Comparison of ENCODE assay signal across 8 cellular contexts in genomic region chr12:88242161-88242925, GRCh38.
DNase-seq lines count a peak whose midpoint lies in the region; ATAC-seq and TF ChIP-seq lines count a peak whose summit lies in the region.

No MANE protein-coding gene starts in this region.

- DNase-seq in ELR (ENCODE audit: low read depth) (peak; percentile 98), adrenal gland (peak in 5 of 7 donors; percentile 24 to 63 (median 56)), mesendoderm (peak; percentile 25), stomach (no peak), GM10248 (ENCODE audit: extremely low spot score) (no peak), SHP77 treated with DMSO at 0.1 percent for 48 hours (lab: John Stamatoyannopoulos, UW) (no peak), NCI-H2196 treated with DMSO at 0.1 percent for 48 hours (lab: John Stamatoyannopoulos, UW; ENCODE audit: unreplicated experiment) (no peak)

- no peak overlapping the region for H3K56ac ChIP-seq in mesendoderm (ENCODE audit: low read length)

- no peaks in the 10 kb centered on the region for H3K79me1 ChIP-seq in mesendoderm (ENCODE audit: low read length)

- CTCF ChIA-PET in GM10248 (lab: Yijun Ruan, JAX) = interaction anchor here (0.9 kb wide), 1 partner anchor 15 kb away, joined by 3 read pairs; no protein-coding TSS in a partner anchor

- ATAC-seq in HG02938 (IDR thresholded peaks at IDR 0.05; ENCODE audit: unreplicated experiment) = peak; percentile 66

- no peak overlapping the region for H4K8ac ChIP-seq in mesendoderm (ENCODE audit: low read depth, low read length)

- intact Hi-C loops in adrenal gland (cut with DNase I) (no loop called here), stomach (cut with DNase I; ENCODE audit: low total_unique reads) (no loop called here)

- no peaks in the 10 kb centered on the region for H3K9me3 ChIP-seq in adrenal gland (replicated peaks in 1 of 3)
- H3K9me3 ChIP-seq in stomach = peaks cover 0 to 5% (median 0%) of the 10 kb centered on the region in 4 donors

- POLR2A ChIA-PET in GM10248 (lab: Yijun Ruan, JAX) = no interaction called here

- H3K36me3 ChIP-seq in adrenal gland (replicated peaks in 1 of 2) = no peaks in the 10 kb centered on the region
- H3K36me3 ChIP-seq in mesendoderm (ENCODE audit: control insufficient read depth, insufficient read depth, low read length) = no peaks in the 10 kb centered on the region
- H3K36me3 ChIP-seq in stomach = no peaks in the 10 kb centered on the region

- H3K27ac ChIP-seq in adrenal gland = no peak overlapping the region
- no peak overlapping the region for H3K27ac ChIP-seq in mesendoderm (ENCODE audit: low read depth, low read length)
- peak overlapping the region in 2 of 5 donors; percentile 1 to 61 for H3K27ac ChIP-seq in stomach

- 57 to 71% (median 63%) methylated on average over 2 of the region's 2 CpGs for WGBS in adrenal gland, 4 donors
- WGBS in mesendoderm (ENCODE audit: extremely low coverage, insufficient coverage, low lambda C conversion rate) = no CpG with 5 or more reads among the region's 2 CpGs
- 48 to 61% (median 51%) methylated on average over 2 of the region's 2 CpGs for WGBS in stomach, 5 donors

- no peak for TF ChIP-seq EP300 in stomach (IDR thresholded peaks at IDR 0.05)

- H3K27me3 ChIP-seq in adrenal gland (no peaks in the 10 kb centered on the region), mesendoderm (ENCODE audit: insufficient read depth, low read length, poor library complexity) (no peaks in the 10 kb centered on the region), stomach (no peaks in the 10 kb centered on the region)

- no peaks in the 10 kb centered on the region for H3K79me2 ChIP-seq in mesendoderm (ENCODE audit: control insufficient read depth, insufficient read depth, low read length)

- H4K5ac ChIP-seq in mesendoderm (ENCODE audit: low read length) = no peak overlapping the region

- TF ChIP-seq POLR2A in adrenal gland (IDR thresholded peaks at IDR 0.05) = no peak
- TF ChIP-seq POLR2A in stomach (IDR thresholded peaks at IDR 0.05) = no peak

- H2BK5ac ChIP-seq in mesendoderm (ENCODE audit: low read length) = no peak overlapping the region

- no peak overlapping the region for H2BK120ac ChIP-seq in mesendoderm (ENCODE audit: low read depth, low read length)

- no peak overlapping the region for H3K4ac ChIP-seq in mesendoderm (ENCODE audit: low read depth, low read length)

- TF ChIP-seq CTCF in adrenal gland (IDR thresholded peaks at IDR 0.05) (no peak), stomach (IDR thresholded peaks at IDR 0.05) (no peak), GM10248 (IDR thresholded peaks at IDR 0.05; ENCODE audit: control extremely low read depth, extremely low read depth, low read depth, missing control alignments) (no peak)

- no peaks in the 10 kb centered on the region for H3K4me1 ChIP-seq in adrenal gland (replicated peaks in 1 of 2)
- no peaks in the 10 kb centered on the region for H3K4me1 ChIP-seq in mesendoderm (ENCODE audit: control insufficient read depth, low read depth, low read length)
- H3K4me1 ChIP-seq in stomach = peaks cover 0 to 8% (median 3%) of the 10 kb centered on the region in 4 donors

- H3K4me3 ChIP-seq in adrenal gland (no peak overlapping the region), mesendoderm (ENCODE audit: low read length) (no peak overlapping the region), stomach (no peak overlapping the region)

- no peak overlapping the region for H3K23ac ChIP-seq in mesendoderm (ENCODE audit: low read length)

- H3K9ac ChIP-seq in mesendoderm (ENCODE audit: low read length) = no peak overlapping the region

- H2AK5ac ChIP-seq in mesendoderm (ENCODE audit: low read length) = no peak overlapping the region

- H3K18ac ChIP-seq in mesendoderm (ENCODE audit: low read length) = no peak overlapping the region

- H3K4me2 ChIP-seq in mesendoderm (ENCODE audit: low read length) = no peak overlapping the region

- no peak overlapping the region for H2BK15ac ChIP-seq in mesendoderm (replicated peaks; ENCODE audit: low read depth)

Comparison
In these comparisons a context has a peak if more than half of its experiments do, and no peak if none do; other contexts are left out.
1. DNase-seq: peak in ELR (single experiment), adrenal gland (5 of 7) and mesendoderm (single experiment); none in stomach (single experiment), GM10248 (single experiment), SHP77 treated with DMSO at 0.1 percent for 48 hours (single experiment) and NCI-H2196 treated with DMSO at 0.1 percent for 48 hours (single experiment).